In the genomic region with DNA sequence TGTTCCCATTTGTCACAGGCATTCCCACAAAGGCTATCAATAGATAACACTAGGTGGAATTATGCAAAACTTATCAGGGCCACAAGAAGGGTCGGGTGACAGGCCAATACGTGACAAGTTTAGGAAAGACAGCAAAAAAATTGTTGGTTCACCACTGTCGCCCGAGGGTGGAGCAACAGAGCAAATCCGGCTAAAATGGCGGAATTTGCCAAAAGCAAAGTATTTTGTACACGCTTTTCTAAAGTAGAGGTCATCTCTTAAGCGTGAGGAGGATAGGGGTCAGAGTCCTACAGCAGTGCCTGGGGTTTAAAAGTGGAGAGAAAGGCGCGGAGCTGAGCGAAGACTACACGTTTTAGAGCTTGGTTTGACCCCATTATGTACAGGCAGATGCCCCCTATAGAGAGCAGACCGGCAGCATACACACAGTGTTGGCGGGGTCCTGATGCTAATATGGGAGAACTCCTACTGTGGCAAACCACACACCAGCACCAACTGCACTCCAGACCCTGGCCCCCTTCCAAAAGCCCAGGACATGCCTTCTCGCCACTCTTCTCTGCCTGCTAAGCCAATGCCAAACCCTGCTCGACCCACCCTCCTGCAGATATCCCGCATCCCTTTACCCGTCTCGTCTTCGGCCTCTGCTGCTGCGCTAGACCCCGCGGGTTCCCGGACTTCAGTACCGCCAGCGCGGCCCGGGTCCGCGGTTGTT, we compare ENCODE assay signal across 1 cellular context.
A peak's percentile ranks its signal among the peaks of the same experiment; 100 is the strongest.
TF ChIP-seq lines count a peak whose summit lies in the region.

No MANE protein-coding gene starts in this region.

TF ChIP-seq in HepG2, 621 proteins besides CTCF, POLR2A, EP300 and RAD21 (continues in another document):
- no peak for TF ChIP-seq ZNF232 (CRISPR knock-in tag; IDR thresholded peaks at IDR 0.05; ENCODE audit: borderline replicate concordance)
- no peak for TF ChIP-seq TEAD2 (CRISPR knock-in tag; IDR thresholded peaks at IDR 0.05)
- TF ChIP-seq SIN3A (IDR thresholded peaks at IDR 0.05; ENCODE audit: borderline replicate concordance, low read depth, low read length) = 0 out of 2 replicates have a peak, but pooled peaks have one; percentile 25
- TF ChIP-seq, protein P1, sequence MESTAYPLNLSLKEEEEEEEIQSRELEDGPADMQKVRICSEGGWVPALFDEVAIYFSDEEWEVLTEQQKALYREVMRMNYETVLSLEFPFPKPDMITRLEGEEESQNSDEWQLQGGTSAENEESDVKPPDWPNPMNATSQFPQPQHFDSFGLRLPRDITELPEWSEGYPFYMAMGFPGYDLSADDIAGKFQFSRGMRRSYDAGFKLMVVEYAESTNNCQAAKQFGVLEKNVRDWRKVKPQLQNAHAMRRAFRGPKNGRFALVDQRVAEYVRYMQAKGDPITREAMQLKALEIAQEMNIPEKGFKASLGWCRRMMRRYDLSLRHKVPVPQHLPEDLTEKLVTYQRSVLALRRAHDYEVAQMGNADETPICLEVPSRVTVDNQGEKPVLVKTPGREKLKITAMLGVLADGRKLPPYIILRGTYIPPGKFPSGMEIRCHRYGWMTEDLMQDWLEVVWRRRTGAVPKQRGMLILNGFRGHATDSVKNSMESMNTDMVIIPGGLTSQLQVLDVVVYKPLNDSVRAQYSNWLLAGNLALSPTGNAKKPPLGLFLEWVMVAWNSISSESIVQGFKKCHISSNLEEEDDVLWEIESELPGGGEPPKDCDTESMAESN (CRISPR knock-in tag; conservative IDR thresholded peaks at IDR 0.05) = 0 out of 2 replicates have a peak, but pooled peaks have one; percentile 56
- TF ChIP-seq KLF15 (CRISPR knock-in tag; IDR thresholded peaks at IDR 0.05; ENCODE audit: borderline replicate concordance) = no peak
- TF ChIP-seq ZSCAN25 (CRISPR knock-in tag; IDR thresholded peaks at IDR 0.05) = no peak
- TF ChIP-seq ZNF556 (CRISPR knock-in tag; IDR thresholded peaks at IDR 0.05; ENCODE audit: borderline replicate concordance) = 0 out of 2 replicates have a peak, but pooled peaks have one; percentile 21
- 0 out of 2 replicates have a peak, but pooled peaks have one; percentile 52 for TF ChIP-seq RARG (CRISPR knock-in tag; IDR thresholded peaks at IDR 0.05; ENCODE audit: low read depth)
- TF ChIP-seq CEBPG (CRISPR knock-in tag; IDR thresholded peaks at IDR 0.05) = peak; percentile 14; the same call in 1 of the 2 replicates
- 0 out of 2 replicates have a peak, but pooled peaks have one; percentile 21 for TF ChIP-seq NR2F6 (IDR thresholded peaks at IDR 0.05)
- TF ChIP-seq NR2F6 (CRISPR knock-in tag; IDR thresholded peaks at IDR 0.05) = no peak
- TF ChIP-seq NR2F2 (IDR thresholded peaks at IDR 0.05; ENCODE audit: borderline replicate concordance, low read depth) = no peak
- peak; percentile 48; the same call in 1 of the 2 replicates for TF ChIP-seq ZNF383 (CRISPR knock-in tag; IDR thresholded peaks at IDR 0.05; ENCODE audit: borderline replicate concordance)
- no peak for TF ChIP-seq RBFOX2 (IDR thresholded peaks at IDR 0.05; ENCODE audit: low read depth, low read length)
- TF ChIP-seq, protein P2, sequence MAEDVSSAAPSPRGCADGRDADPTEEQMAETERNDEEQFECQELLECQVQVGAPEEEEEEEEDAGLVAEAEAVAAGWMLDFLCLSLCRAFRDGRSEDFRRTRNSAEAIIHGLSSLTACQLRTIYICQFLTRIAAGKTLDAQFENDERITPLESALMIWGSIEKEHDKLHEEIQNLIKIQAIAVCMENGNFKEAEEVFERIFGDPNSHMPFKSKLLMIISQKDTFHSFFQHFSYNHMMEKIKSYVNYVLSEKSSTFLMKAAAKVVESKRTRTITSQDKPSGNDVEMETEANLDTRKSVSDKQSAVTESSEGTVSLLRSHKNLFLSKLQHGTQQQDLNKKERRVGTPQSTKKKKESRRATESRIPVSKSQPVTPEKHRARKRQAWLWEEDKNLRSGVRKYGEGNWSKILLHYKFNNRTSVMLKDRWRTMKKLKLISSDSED (CRISPR knock-in tag; IDR thresholded peaks at IDR 0.05) = peak; percentile 52; the same call in 1 of the 2 replicates
- 0 out of 2 replicates have a peak, but pooled peaks have one; percentile 5 for TF ChIP-seq ESRRA (CRISPR knock-in tag; IDR thresholded peaks at IDR 0.05; ENCODE audit: low read depth)
- no peak for TF ChIP-seq RELA (CRISPR knock-in tag; IDR thresholded peaks at IDR 0.05)
- TF ChIP-seq, protein P3, sequence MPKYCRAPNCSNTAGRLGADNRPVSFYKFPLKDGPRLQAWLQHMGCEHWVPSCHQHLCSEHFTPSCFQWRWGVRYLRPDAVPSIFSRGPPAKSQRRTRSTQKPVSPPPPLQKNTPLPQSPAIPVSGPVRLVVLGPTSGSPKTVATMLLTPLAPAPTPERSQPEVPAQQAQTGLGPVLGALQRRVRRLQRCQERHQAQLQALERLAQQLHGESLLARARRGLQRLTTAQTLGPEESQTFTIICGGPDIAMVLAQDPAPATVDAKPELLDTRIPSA (CRISPR knock-in tag; IDR thresholded peaks at IDR 0.05; ENCODE audit: borderline replicate concordance) = 0 out of 2 replicates have a peak, but pooled peaks have one; percentile 49
- peak; percentile 99 for TF ChIP-seq ZNF274 (CRISPR knock-in tag; IDR thresholded peaks at IDR 0.05)
- TF ChIP-seq, protein P4, sequence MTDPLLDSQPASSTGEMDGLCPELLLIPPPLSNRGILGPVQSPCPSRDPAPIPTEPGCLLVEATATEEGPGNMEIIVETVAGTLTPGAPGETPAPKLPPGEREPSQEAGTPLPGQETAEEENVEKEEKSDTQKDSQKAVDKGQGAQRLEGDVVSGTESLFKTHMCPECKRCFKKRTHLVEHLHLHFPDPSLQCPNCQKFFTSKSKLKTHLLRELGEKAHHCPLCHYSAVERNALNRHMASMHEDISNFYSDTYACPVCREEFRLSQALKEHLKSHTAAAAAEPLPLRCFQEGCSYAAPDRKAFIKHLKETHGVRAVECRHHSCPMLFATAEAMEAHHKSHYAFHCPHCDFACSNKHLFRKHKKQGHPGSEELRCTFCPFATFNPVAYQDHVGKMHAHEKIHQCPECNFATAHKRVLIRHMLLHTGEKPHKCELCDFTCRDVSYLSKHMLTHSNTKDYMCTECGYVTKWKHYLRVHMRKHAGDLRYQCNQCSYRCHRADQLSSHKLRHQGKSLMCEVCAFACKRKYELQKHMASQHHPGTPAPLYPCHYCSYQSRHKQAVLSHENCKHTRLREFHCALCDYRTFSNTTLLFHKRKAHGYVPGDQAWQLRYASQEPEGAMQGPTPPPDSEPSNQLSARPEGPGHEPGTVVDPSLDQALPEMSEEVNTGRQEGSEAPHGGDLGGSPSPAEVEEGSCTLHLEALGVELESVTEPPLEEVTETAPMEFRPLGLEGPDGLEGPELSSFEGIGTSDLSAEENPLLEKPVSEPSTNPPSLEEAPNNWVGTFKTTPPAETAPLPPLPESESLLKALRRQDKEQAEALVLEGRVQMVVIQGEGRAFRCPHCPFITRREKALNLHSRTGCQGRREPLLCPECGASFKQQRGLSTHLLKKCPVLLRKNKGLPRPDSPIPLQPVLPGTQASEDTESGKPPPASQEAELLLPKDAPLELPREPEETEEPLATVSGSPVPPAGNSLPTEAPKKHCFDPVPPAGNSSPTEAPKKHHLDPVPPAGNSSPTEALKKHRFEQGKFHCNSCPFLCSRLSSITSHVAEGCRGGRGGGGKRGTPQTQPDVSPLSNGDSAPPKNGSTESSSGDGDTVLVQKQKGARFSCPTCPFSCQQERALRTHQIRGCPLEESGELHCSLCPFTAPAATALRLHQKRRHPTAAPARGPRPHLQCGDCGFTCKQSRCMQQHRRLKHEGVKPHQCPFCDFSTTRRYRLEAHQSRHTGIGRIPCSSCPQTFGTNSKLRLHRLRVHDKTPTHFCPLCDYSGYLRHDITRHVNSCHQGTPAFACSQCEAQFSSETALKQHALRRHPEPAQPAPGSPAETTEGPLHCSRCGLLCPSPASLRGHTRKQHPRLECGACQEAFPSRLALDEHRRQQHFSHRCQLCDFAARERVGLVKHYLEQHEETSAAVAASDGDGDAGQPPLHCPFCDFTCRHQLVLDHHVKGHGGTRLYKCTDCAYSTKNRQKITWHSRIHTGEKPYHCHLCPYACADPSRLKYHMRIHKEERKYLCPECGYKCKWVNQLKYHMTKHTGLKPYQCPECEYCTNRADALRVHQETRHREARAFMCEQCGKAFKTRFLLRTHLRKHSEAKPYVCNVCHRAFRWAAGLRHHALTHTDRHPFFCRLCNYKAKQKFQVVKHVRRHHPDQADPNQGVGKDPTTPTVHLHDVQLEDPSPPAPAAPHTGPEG (CRISPR knock-in tag; IDR thresholded peaks at IDR 0.05) = peak; percentile 10; the same call in 1 of the 2 replicates
- TF ChIP-seq ZBTB3 (CRISPR knock-in tag; IDR thresholded peaks at IDR 0.05; ENCODE audit: borderline replicate concordance, low read depth) = 0 out of 2 replicates have a peak, but pooled peaks have one; percentile 2
- 0 out of 2 replicates have a peak, but pooled peaks have one; percentile 31 for TF ChIP-seq ZNF878 (CRISPR knock-in tag; IDR thresholded peaks at IDR 0.05)
- peak; percentile 70 for TF ChIP-seq YY1 (IDR thresholded peaks at IDR 0.05; ENCODE audit: insufficient read depth, insufficient replicate concordance, low read depth, low read length)
- TF ChIP-seq, protein P5, sequence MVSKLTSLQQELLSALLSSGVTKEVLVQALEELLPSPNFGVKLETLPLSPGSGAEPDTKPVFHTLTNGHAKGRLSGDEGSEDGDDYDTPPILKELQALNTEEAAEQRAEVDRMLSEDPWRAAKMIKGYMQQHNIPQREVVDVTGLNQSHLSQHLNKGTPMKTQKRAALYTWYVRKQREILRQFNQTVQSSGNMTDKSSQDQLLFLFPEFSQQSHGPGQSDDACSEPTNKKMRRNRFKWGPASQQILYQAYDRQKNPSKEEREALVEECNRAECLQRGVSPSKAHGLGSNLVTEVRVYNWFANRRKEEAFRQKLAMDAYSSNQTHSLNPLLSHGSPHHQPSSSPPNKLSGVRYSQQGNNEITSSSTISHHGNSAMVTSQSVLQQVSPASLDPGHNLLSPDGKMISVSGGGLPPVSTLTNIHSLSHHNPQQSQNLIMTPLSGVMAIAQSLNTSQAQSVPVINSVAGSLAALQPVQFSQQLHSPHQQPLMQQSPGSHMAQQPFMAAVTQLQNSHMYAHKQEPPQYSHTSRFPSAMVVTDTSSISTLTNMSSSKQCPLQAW (CRISPR knock-in tag; IDR thresholded peaks at IDR 0.05) = peak; percentile 5; the same call in 1 of the 2 replicates
- 0 out of 2 replicates have a peak, but pooled peaks have one; percentile 21 for TF ChIP-seq PRMT3 (CRISPR knock-in tag; IDR thresholded peaks at IDR 0.05; ENCODE audit: borderline replicate concordance, low read depth)
- peak; percentile 35; the same call in 1 of the 2 replicates for TF ChIP-seq POLR2AphosphoS5 (IDR thresholded peaks at IDR 0.05; ENCODE audit: low read depth, low read length)
- 0 out of 2 replicates have a peak, but pooled peaks have one; percentile 2 for TF ChIP-seq ZNF724P (CRISPR knock-in tag; IDR thresholded peaks at IDR 0.05; ENCODE audit: borderline replicate concordance)
- TF ChIP-seq GFI1 (CRISPR knock-in tag; IDR thresholded peaks at IDR 0.05; ENCODE audit: borderline replicate concordance) = 0 out of 2 replicates have a peak, but pooled peaks have one; percentile 17
- 0 out of 2 replicates have a peak, but pooled peaks have one; percentile 36 for TF ChIP-seq ZNF234 (CRISPR knock-in tag; conservative IDR thresholded peaks at IDR 0.05)
- TF ChIP-seq ZFP82 (CRISPR knock-in tag; IDR thresholded peaks at IDR 0.05; ENCODE audit: borderline replicate concordance) = 0 out of 2 replicates have a peak, but pooled peaks have one; percentile 60
- 0 out of 2 replicates have a peak, but pooled peaks have one; percentile 12 for TF ChIP-seq ZNF891 (CRISPR knock-in tag; IDR thresholded peaks at IDR 0.05)
- 0 out of 2 replicates have a peak, but pooled peaks have one; percentile 8 for TF ChIP-seq ZSCAN21 (CRISPR knock-in tag; IDR thresholded peaks at IDR 0.05; ENCODE audit: borderline replicate concordance)
- TF ChIP-seq SP1 (IDR thresholded peaks at IDR 0.05) = no peak
- TF ChIP-seq SP1 (CRISPR knock-in tag; IDR thresholded peaks at IDR 0.05) = no peak
- peak; percentile 14 for TF ChIP-seq ASH2L (IDR thresholded peaks at IDR 0.05; ENCODE audit: insufficient read length, low read depth, low read length)
- TF ChIP-seq SIX1 (CRISPR knock-in tag; IDR thresholded peaks at IDR 0.05; ENCODE audit: borderline replicate concordance) = 0 out of 2 replicates have a peak, but pooled peaks have one; percentile 5
- TF ChIP-seq, protein P6, sequence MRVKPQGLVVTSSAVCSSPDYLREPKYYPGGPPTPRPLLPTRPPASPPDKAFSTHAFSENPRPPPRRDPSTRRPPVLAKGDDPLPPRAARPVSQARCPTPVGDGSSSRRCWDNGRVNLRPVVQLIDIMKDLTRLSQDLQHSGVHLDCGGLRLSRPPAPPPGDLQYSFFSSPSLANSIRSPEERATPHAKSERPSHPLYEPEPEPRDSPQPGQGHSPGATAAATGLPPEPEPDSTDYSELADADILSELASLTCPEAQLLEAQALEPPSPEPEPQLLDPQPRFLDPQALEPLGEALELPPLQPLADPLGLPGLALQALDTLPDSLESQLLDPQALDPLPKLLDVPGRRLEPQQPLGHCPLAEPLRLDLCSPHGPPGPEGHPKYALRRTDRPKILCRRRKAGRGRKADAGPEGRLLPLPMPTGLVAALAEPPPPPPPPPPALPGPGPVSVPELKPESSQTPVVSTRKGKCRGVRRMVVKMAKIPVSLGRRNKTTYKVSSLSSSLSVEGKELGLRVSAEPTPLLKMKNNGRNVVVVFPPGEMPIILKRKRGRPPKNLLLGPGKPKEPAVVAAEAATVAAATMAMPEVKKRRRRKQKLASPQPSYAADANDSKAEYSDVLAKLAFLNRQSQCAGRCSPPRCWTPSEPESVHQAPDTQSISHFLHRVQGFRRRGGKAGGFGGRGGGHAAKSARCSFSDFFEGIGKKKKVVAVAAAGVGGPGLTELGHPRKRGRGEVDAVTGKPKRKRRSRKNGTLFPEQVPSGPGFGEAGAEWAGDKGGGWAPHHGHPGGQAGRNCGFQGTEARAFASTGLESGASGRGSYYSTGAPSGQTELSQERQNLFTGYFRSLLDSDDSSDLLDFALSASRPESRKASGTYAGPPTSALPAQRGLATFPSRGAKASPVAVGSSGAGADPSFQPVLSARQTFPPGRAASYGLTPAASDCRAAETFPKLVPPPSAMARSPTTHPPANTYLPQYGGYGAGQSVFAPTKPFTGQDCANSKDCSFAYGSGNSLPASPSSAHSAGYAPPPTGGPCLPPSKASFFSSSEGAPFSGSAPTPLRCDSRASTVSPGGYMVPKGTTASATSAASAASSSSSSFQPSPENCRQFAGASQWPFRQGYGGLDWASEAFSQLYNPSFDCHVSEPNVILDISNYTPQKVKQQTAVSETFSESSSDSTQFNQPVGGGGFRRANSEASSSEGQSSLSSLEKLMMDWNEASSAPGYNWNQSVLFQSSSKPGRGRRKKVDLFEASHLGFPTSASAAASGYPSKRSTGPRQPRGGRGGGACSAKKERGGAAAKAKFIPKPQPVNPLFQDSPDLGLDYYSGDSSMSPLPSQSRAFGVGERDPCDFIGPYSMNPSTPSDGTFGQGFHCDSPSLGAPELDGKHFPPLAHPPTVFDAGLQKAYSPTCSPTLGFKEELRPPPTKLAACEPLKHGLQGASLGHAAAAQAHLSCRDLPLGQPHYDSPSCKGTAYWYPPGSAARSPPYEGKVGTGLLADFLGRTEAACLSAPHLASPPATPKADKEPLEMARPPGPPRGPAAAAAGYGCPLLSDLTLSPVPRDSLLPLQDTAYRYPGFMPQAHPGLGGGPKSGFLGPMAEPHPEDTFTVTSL (CRISPR knock-in tag; IDR thresholded peaks at IDR 0.05; ENCODE audit: borderline replicate concordance) = peak; percentile 16; the same call in 1 of the 2 replicates
- TF ChIP-seq CBX2 (IDR thresholded peaks at IDR 0.05; ENCODE audit: low read depth, low read length) = no peak
- TF ChIP-seq CBX2 (CRISPR knock-in tag; IDR thresholded peaks at IDR 0.05; ENCODE audit: low read depth) = 0 out of 2 replicates have a peak, but pooled peaks have one; percentile 23
- TF ChIP-seq SP2 (CRISPR knock-in tag; IDR thresholded peaks at IDR 0.05) = 0 out of 2 replicates have a peak, but pooled peaks have one; percentile 7
- 0 out of 2 replicates have a peak, but pooled peaks have one; percentile 36 for TF ChIP-seq SMYD3 (CRISPR knock-in tag; IDR thresholded peaks at IDR 0.05)
- TF ChIP-seq ELF1 (CRISPR knock-in tag; IDR thresholded peaks at IDR 0.05) = no peak
